ENCODE assay signal across 25 cellular contexts in the genomic region with DNA sequence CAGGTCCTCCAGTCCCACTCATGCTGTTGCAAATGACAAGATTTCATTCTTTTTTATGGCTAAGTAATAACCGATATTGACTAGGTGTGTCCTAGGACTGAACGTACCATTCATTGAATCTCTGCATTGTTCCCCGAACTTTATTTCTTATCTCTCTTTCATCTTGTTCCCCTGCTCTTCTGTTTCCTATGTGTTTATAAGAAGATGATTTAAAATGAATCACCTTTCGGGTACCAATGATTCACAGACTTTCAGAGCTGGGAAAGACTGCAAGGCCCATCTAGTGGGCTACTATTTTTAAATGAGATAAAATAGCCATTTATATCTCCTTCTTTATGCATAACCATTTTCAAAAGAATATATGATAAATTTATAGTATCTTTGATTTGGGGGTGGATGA.
DNase-seq lines count a peak whose midpoint lies in the region; ATAC-seq lines count a peak whose summit lies in the region.
"Had no signal": no experiment of that assay in that cellular context is flagged by ENCODE, and none has a peak within 500 bp of the region (broad histone marks: within the 10 kb centered on the region; RNA-seq: fewer than 3 reads in every experiment).

No MANE protein-coding gene starts in this region.

- H3K79me2 ChIP-seq in GM23248 (ENCODE audit: insufficient read depth): no peaks in the 10 kb centered on the region
- H3K79me2 ChIP-seq in trophoblast cell (ENCODE audit: control insufficient read depth, insufficient read depth, low read length, poor library complexity): no peaks in the 10 kb centered on the region

- H2BK12ac ChIP-seq in trophoblast cell (ENCODE audit: low read length): no peak overlapping the region

- H3K9me3 ChIP-seq in GM23248 (ENCODE audit: low read depth) (no peaks in the 10 kb centered on the region), trophoblast cell (ENCODE audit: insufficient read depth, low read depth, low read length) (no peaks in the 10 kb centered on the region)
- H3K9me3 ChIP-seq in CD8-positive, alpha-beta memory T cell (ENCODE audit: low read length): no peaks in the 10 kb centered on the region
- H3K9me3 ChIP-seq: BLaER1 treated with 17β-estradiol and CSF1 and Interleukin-3, amounts not matched to agents 10 nM and 100 nM; body of pancreas; Caco-2; spleen had no signal

- H3K36me3 Mint-ChIP-seq in CD8-positive, alpha-beta memory T cell: no peaks in the 10 kb centered on the region
- H3K36me3 Mint-ChIP-seq: activated CD4-positive, alpha-beta memory T cell treated with anti-CD3 and anti-CD28 coated beads for 36 hours; activated naive CD8-positive, alpha-beta T cell treated with anti-CD3 and anti-CD28 coated beads, Interleukin-2, amount 10 ng/mL, durations not matched to agents 7 days and 5 days; naive thymus-derived CD8-positive, alpha-beta T cell; stimulated activated effector memory CD8-positive, alpha-beta T cell treated with anti-CD3 and anti-CD28 coated beads, Interleukin-12 subunit alpha, Interleukin-12 subunit beta, amount 100 ng/mL, for 72 hours had no signal

- peaks cover 33% of the 10 kb centered on the region for H3F3A ChIP-seq in GM23248 (ENCODE audit: insufficient read depth)

- CTCF ChIA-PET in CD8-positive, alpha-beta memory T cell (lab: Charles Lee): no interaction called here

- H3K27ac Mint-ChIP-seq in CD8-positive, alpha-beta memory T cell: no peak overlapping the region
- H3K27ac Mint-ChIP-seq: activated CD4-positive, alpha-beta memory T cell treated with anti-CD3 and anti-CD28 coated beads for 36 hours; activated naive CD8-positive, alpha-beta T cell treated with anti-CD3 and anti-CD28 coated beads, Interleukin-2, amount 10 ng/mL, durations not matched to agents 7 days and 5 days; activated T-helper 2 cell treated with anti-CD3 and anti-CD28 coated beads, Interferon-gamma antibody, Interleukin-2, Interleukin-4, amounts not matched to agents 10 μg/mL and 5 μg/mL and 100 μg/mL, durations not matched to agents 14 hours and 24 hours and 36 hours; H9; naive thymus-derived CD8-positive, alpha-beta T cell; stimulated activated effector memory CD8-positive, alpha-beta T cell treated with anti-CD3 and anti-CD28 coated beads, Interleukin-12 subunit alpha, Interleukin-12 subunit beta, amount 100 ng/mL, for 72 hours had no signal

- H3K9me2 ChIP-seq in GM23248 (ENCODE audit: insufficient read depth): no peaks in the 10 kb centered on the region

- H3K36me3 ChIP-seq in GM23248 (ENCODE audit: low read depth): no peaks in the 10 kb centered on the region
- no peaks in the 10 kb centered on the region for H3K36me3 ChIP-seq in trophoblast cell (ENCODE audit: control insufficient read depth in 1 of 2, insufficient read depth in 2 of 2, low read length in 2 of 2)
- H3K36me3 ChIP-seq in CD8-positive, alpha-beta memory T cell (ENCODE audit: insufficient read depth, low read length): no peaks in the 10 kb centered on the region
- H3K36me3 ChIP-seq: BLaER1 treated with 17β-estradiol and CSF1 and Interleukin-3, amounts not matched to agents 10 nM and 100 nM; spleen had no signal

- H4K12ac ChIP-seq in trophoblast cell (ENCODE audit: low read depth, low read length): no peak overlapping the region

- no peaks in the 10 kb centered on the region for H4K20me1 ChIP-seq in GM23248 (ENCODE audit: insufficient read depth)
- H4K20me1 ChIP-seq: BLaER1 treated with 17β-estradiol and CSF1 and Interleukin-3, amounts not matched to agents 10 nM and 100 nM had no signal

- peaks cover 1 to 13% (median 2%) of the 10 kb centered on the region in 5 donors for H3K9me3 Mint-ChIP-seq in CD8-positive, alpha-beta memory T cell

- POLR2A ChIA-PET in CD8-positive, alpha-beta memory T cell (lab: Charles Lee): no interaction called here

- in situ Hi-C loops in GM23248 (cut with MboI): no loop called here

- no peak overlapping the region for H4K91ac ChIP-seq in trophoblast cell (ENCODE audit: low read depth, low read length)

- H3K4me3 Mint-ChIP-seq in CD8-positive, alpha-beta memory T cell: no peak overlapping the region
- H3K4me3 Mint-ChIP-seq: activated CD4-positive, alpha-beta memory T cell treated with anti-CD3 and anti-CD28 coated beads for 36 hours; activated naive CD8-positive, alpha-beta T cell treated with anti-CD3 and anti-CD28 coated beads, Interleukin-2, amount 10 ng/mL, durations not matched to agents 7 days and 5 days; H9; naive thymus-derived CD8-positive, alpha-beta T cell; stimulated activated effector memory CD8-positive, alpha-beta T cell treated with anti-CD3 and anti-CD28 coated beads, Interleukin-12 subunit alpha, Interleukin-12 subunit beta, amount 100 ng/mL, for 72 hours had no signal

- no peak overlapping the region for H2BK120ac ChIP-seq in trophoblast cell (ENCODE audit: insufficient read depth, low read length, poor library complexity)

- H2BK5ac ChIP-seq in trophoblast cell (ENCODE audit: low read depth, low read length, poor library complexity): no peak overlapping the region

- H3K9ac ChIP-seq in GM23248: no peak overlapping the region
- no peak overlapping the region for H3K9ac ChIP-seq in trophoblast cell (ENCODE audit: low read length)
- H3K9ac ChIP-seq: BLaER1 treated with 17β-estradiol and CSF1 and Interleukin-3, amounts not matched to agents 10 nM and 100 nM had no signal

- H3K4ac ChIP-seq in trophoblast cell (ENCODE audit: low read depth, low read length): no peak overlapping the region

- H3K23ac ChIP-seq in trophoblast cell (ENCODE audit: low read length): no peak overlapping the region

- peak overlapping the region; percentile 36 for H3K27ac ChIP-seq in GM23248
- no peak overlapping the region for H3K27ac ChIP-seq in trophoblast cell (ENCODE audit: low read depth, low read length)
- no peak overlapping the region for H3K27ac ChIP-seq in CD8-positive, alpha-beta memory T cell (ENCODE audit: low read depth, low read length)
- H3K27ac ChIP-seq: BLaER1 treated with 17β-estradiol and CSF1 and Interleukin-3, amounts not matched to agents 10 nM and 100 nM; HL-60; spleen had no signal

- no peak for ATAC-seq in GM21786 (IDR thresholded peaks at IDR 0.05; ENCODE audit: unreplicated experiment)
- ATAC-seq: naive thymus-derived CD8-positive, alpha-beta T cell; stimulated activated effector memory CD8-positive, alpha-beta T cell treated with anti-CD3 and anti-CD28 coated beads, Interleukin-12 subunit alpha, Interleukin-12 subunit beta, amount 100 ng/mL, for 72 hours had no signal

- H4K8ac ChIP-seq in trophoblast cell (ENCODE audit: low read depth, low read length): no peak overlapping the region

- H3K4me3 ChIP-seq in GM23248 (no peak overlapping the region), trophoblast cell (ENCODE audit: low read depth, low read length) (no peak overlapping the region)
- no peak overlapping the region for H3K4me3 ChIP-seq in CD8-positive, alpha-beta memory T cell (ENCODE audit: low read length)
- H3K4me3 ChIP-seq: BLaER1 treated with 17β-estradiol and CSF1 and Interleukin-3, amounts not matched to agents 10 nM and 100 nM; body of pancreas; spleen had no signal

- no peaks in the 10 kb centered on the region for H3K27me3 Mint-ChIP-seq in CD8-positive, alpha-beta memory T cell
- H3K27me3 Mint-ChIP-seq: activated CD4-positive, alpha-beta memory T cell treated with anti-CD3 and anti-CD28 coated beads for 36 hours; activated naive CD8-positive, alpha-beta T cell treated with anti-CD3 and anti-CD28 coated beads, Interleukin-2, amount 10 ng/mL, durations not matched to agents 7 days and 5 days; naive thymus-derived CD8-positive, alpha-beta T cell had no signal

- H3K4me1 Mint-ChIP-seq in CD8-positive, alpha-beta memory T cell: no peaks in the 10 kb centered on the region
- H3K4me1 Mint-ChIP-seq: activated naive CD8-positive, alpha-beta T cell treated with anti-CD3 and anti-CD28 coated beads, Interleukin-2, amount 10 ng/mL, durations not matched to agents 7 days and 5 days; naive thymus-derived CD8-positive, alpha-beta T cell; stimulated activated effector memory CD8-positive, alpha-beta T cell treated with anti-CD3 and anti-CD28 coated beads, Interleukin-12 subunit alpha, Interleukin-12 subunit beta, amount 100 ng/mL, for 72 hours had no signal

- H3K14ac ChIP-seq in trophoblast cell (ENCODE audit: low read length): no peak overlapping the region

- H2AK5ac ChIP-seq in trophoblast cell (ENCODE audit: low read length): no peak overlapping the region

- H3K4me1 ChIP-seq in GM23248 (ENCODE audit: insufficient read depth) (peaks cover 40% of the 10 kb centered on the region), trophoblast cell (ENCODE audit: control insufficient read depth in 1 of 2, insufficient read depth in 2 of 2, low read length in 2 of 2) (peaks cover 2% of the 10 kb centered on the region in 2 experiments)
- H3K4me1 ChIP-seq in CD8-positive, alpha-beta memory T cell (ENCODE audit: insufficient read depth, low read length): no peaks in the 10 kb centered on the region
- H3K4me1 ChIP-seq: BLaER1 treated with 17β-estradiol and CSF1 and Interleukin-3, amounts not matched to agents 10 nM and 100 nM; Caco-2; spleen had no signal

- DNase-seq in A172 (ENCODE audit: low spot score) (peak; percentile 40), GM23248 (peak; percentile 52), NCI-H748 (lab: John Stamatoyannopoulos, UW; ENCODE audit: unreplicated experiment) (peak; percentile 84), cerebellar cortex (ENCODE audit: low spot score) (peak; percentile 38), trophoblast cell (no peak), activated gamma-delta T cell (lab: John Stamatoyannopoulos, UW) (no peak)
- no peak for DNase-seq in CD8-positive, alpha-beta memory T cell
- DNase-seq: activated CD4-positive, alpha-beta memory T cell treated with anti-CD3 and anti-CD28 coated beads for 36 hours; activated CD8-positive, alpha-beta memory T cell treated with anti-CD3 and anti-CD28 coated beads, Interleukin-2, amount 50 U/mL, for 48 hours; activated naive CD8-positive, alpha-beta T cell treated with anti-CD3 and anti-CD28 coated beads, Interleukin-2, amount 10 ng/mL, durations not matched to agents 7 days and 5 days; Caco-2; DMS79; effector CD4-positive, alpha-beta T cell; foreskin melanocyte; H9; naive thymus-derived CD8-positive, alpha-beta T cell; Right ventricle myocardium superior; spleen; stimulated activated CD4-positive, alpha-beta T cell treated with anti-CD3 and anti-CD28 coated beads, Interleukin-2, amount 100 ng/mL, for 48 hours had no signal

- 27 to 37% methylated on average over 4 of the region's 4 CpGs for WGBS in GM23248 (ENCODE audit: low coverage in 1 of 2, low lambda C conversion rate in 2 of 2, missing lambda C conversion rate in 2 of 2), 2 experiments
- no CpG with 5 or more reads among the region's 4 CpGs for WGBS in trophoblast cell (ENCODE audit: extremely low coverage, insufficient coverage, insufficient read length)

- H3K4me2 ChIP-seq in GM23248 (ENCODE audit: unreplicated experiment): peak overlapping the region; percentile 57
- no peak overlapping the region for H3K4me2 ChIP-seq in trophoblast cell (ENCODE audit: low read length)
- H3K4me2 ChIP-seq: BLaER1 treated with 17β-estradiol and CSF1 and Interleukin-3, amounts not matched to agents 10 nM and 100 nM had no signal

- no peaks in the 10 kb centered on the region for H3K27me3 ChIP-seq in GM23248 (replicated peaks; ENCODE audit: insufficient read depth)
- no peaks in the 10 kb centered on the region for H3K27me3 ChIP-seq in trophoblast cell (ENCODE audit: insufficient read depth, low read length)
- no peaks in the 10 kb centered on the region for H3K27me3 ChIP-seq in CD8-positive, alpha-beta memory T cell (ENCODE audit: insufficient read depth, low read length, poor library complexity, severe bottlenecking)
- H3K27me3 ChIP-seq: BLaER1 treated with 17β-estradiol and CSF1 and Interleukin-3, amounts not matched to agents 10 nM and 100 nM; body of pancreas; spleen had no signal

- H3K79me1 ChIP-seq in trophoblast cell (ENCODE audit: low read length): no peaks in the 10 kb centered on the region

- H3K18ac ChIP-seq in trophoblast cell (ENCODE audit: low read length): no peak overlapping the region

- H2AFZ ChIP-seq in GM23248: no peak overlapping the region
- H2AFZ ChIP-seq in trophoblast cell (ENCODE audit: insufficient read depth, low read length, poor library complexity): no peak overlapping the region

Comparison
In these comparisons a context has a peak if more than half of its experiments do, and no peak if none do; other contexts are left out.
1. DNase-seq: peak in A172 (single experiment), GM23248 (single experiment), NCI-H748 (single experiment) and cerebellar cortex (single experiment); none in trophoblast cell (0 of 2), activated gamma-delta T cell (single experiment) and CD8-positive, alpha-beta memory T cell (0 of 5).